ENCODE assay signal across 19 cellular contexts in genomic region chr3:80592792-80593191, GRCh38.
DNase-seq lines count a peak whose midpoint lies in the region; ATAC-seq, FAIRE-seq and TF ChIP-seq lines count a peak whose summit lies in the region.
"Had no signal": no experiment of that assay in that cellular context is flagged by ENCODE, and none has a peak within 500 bp of the region (broad histone marks: within the 10 kb centered on the region; RNA-seq: fewer than 3 reads in every experiment).

No MANE protein-coding gene starts in this region.

- no peak overlapping the region for H2AFZ ChIP-seq in HepG2 (ENCODE audit: low read length)
- no peak overlapping the region for H2AFZ ChIP-seq in K562 (ENCODE audit: low read depth, low read length)

- TF ChIP-seq CTCF in HepG2 (CRISPR knock-in tag; IDR thresholded peaks at IDR 0.05) (no peak), right lobe of liver (IDR thresholded peaks at IDR 0.05) (no peak), K562 (IDR thresholded peaks at IDR 0.05 in 2 of 3, conservative IDR thresholded peaks at IDR 0.05 in 1 of 3; ENCODE audit: insufficient read depth in 2 of 3, low read depth in 1 of 3, low read length in 3 of 3) (no peak)

- POLR2A ChIA-PET in HepG2 (lab: Yijun Ruan, JAX), result no interaction called here
- POLR2A ChIA-PET in K562 (lab: Yijun Ruan, JAX), result no interaction called here

- TF ChIP-seq POLR2A in HepG2 (IDR thresholded peaks at IDR 0.05; ENCODE audit: insufficient read depth in 1 of 2, low read depth in 2 of 2, low read length in 2 of 2) (no peak), right lobe of liver (IDR thresholded peaks at IDR 0.05) (no peak), K562 (conservative IDR thresholded peaks at IDR 0.05) (no peak)

- WGBS in HepG2 (ENCODE audit: low lambda C conversion rate), result 2% methylated on average over 1 of the region's 1 CpG
- WGBS in right lobe of liver (ENCODE audit: insufficient coverage, low coverage, low lambda C conversion rate, missing lambda C conversion rate), result 24% methylated on average over 1 of the region's 1 CpG
- 6% methylated on average over 1 of the region's 1 CpG for WGBS in K562 (ENCODE audit: insufficient coverage, low coverage, missing lambda C conversion rate)
- WGBS in small intestine, 3 donors, result 4 to 46% (median 5%) methylated on average over 1 of the region's 1 CpG

- no peaks in the 10 kb centered on the region for H3K9me1 ChIP-seq in K562 (ENCODE audit: control insufficient read depth, insufficient read depth, low read length)

- H3K9me3 ChIP-seq in HepG2 (ENCODE audit: low read length) (no peaks in the 10 kb centered on the region), right lobe of liver (no peaks in the 10 kb centered on the region), K562 (replicated peaks; ENCODE audit: control insufficient read depth, insufficient read depth, low read depth, low read length) (no peaks in the 10 kb centered on the region), small intestine (ENCODE audit: control insufficient read depth, low read depth) (no peaks in the 10 kb centered on the region)
- H3K9me3 ChIP-seq: BLaER1 had no signal

- intact Hi-C loops in HepG2 (cut with micrococcal nuclease; ENCODE audit: unreplicated experiment), result no loop called here
- intact Hi-C loops in right lobe of liver (cut with DNase I), result no loop called here
- intact Hi-C loops in K562 (cut with micrococcal nuclease), result no loop called here

- no peak overlapping the region for H3K9ac ChIP-seq in HepG2 (ENCODE audit: insufficient read depth, low read depth, low read length)
- no peak overlapping the region for H3K9ac ChIP-seq in K562 (ENCODE audit: insufficient read depth in 1 of 2, low read depth in 2 of 2, low read length in 2 of 2)
- H3K9ac ChIP-seq: BLaER1 had no signal

- ATAC-seq in HepG2 (no peak), right lobe of liver (no peak), K562 (no peak), GM19023 (IDR thresholded peaks at IDR 0.05; ENCODE audit: unreplicated experiment) (no peak)

- H4K20me1 ChIP-seq in HepG2 (ENCODE audit: insufficient read depth, low read length) (no peaks in the 10 kb centered on the region), K562 (replicated peaks; ENCODE audit: control insufficient read depth, insufficient read depth, low read length) (no peaks in the 10 kb centered on the region)
- H4K20me1 ChIP-seq: BLaER1 had no signal

- TF ChIP-seq EP300 in HepG2 (IDR thresholded peaks at IDR 0.05; ENCODE audit: low read depth in 2 of 2, low read length in 2 of 2) (no peak), HepG2 (CRISPR knock-in tag; IDR thresholded peaks at IDR 0.05; ENCODE audit: borderline replicate concordance) (no peak), K562 (IDR thresholded peaks at IDR 0.05; ENCODE audit: low read length) (no peak)

- no peak overlapping the region for H3K4me2 ChIP-seq in HepG2 (ENCODE audit: low read depth, low read length)
- H3K4me2 ChIP-seq in K562 (ENCODE audit: insufficient read depth, low read length), result no peak overlapping the region
- H3K4me2 ChIP-seq: BLaER1 had no signal

- H3K27me3 ChIP-seq in HepG2 (ENCODE audit: control insufficient read depth in 1 of 2, insufficient read depth in 2 of 2, low read length in 2 of 2) (no peaks in the 10 kb centered on the region), right lobe of liver (no peaks in the 10 kb centered on the region), K562 (ENCODE audit: control insufficient read depth in 2 of 2, insufficient read depth in 2 of 2, low read length in 2 of 2) (no peaks in the 10 kb centered on the region), small intestine (ENCODE audit: control insufficient read depth in 2 of 2, insufficient read depth in 2 of 2, low read length in 2 of 2) (no peaks in the 10 kb centered on the region)
- H3K27me3 ChIP-seq: BE2C, BLaER1 had no signal

- H3K4me3 ChIP-seq in HepG2 (replicated peaks in 1 of 3; ENCODE audit: insufficient read depth in 1 of 3, low read depth in 2 of 3, low read length in 3 of 3) (no peak overlapping the region), right lobe of liver (no peak overlapping the region), K562 (no peak overlapping the region), small intestine (ENCODE audit: low read depth in 1 of 2, low read length in 2 of 2) (no peak overlapping the region)
- H3K4me3 ChIP-seq: BLaER1 had no signal

- in situ Hi-C loops in HepG2 (cut with HindIII; ENCODE audit: extremely low pct_ligation_motif_present, low pct_unique_long_range_greater_than_20kb), result no loop called here
- in situ Hi-C loops in K562 (cut with MboI), result no loop called here

- H3K27ac ChIP-seq in HepG2 (ENCODE audit: extremely low read length, insufficient read depth, low read length) (no peak overlapping the region), right lobe of liver (no peak overlapping the region), K562 (ENCODE audit: extremely low read depth, low read depth, low read length) (no peak overlapping the region), small intestine (ENCODE audit: low read depth in 1 of 2, low read length in 1 of 2) (no peak overlapping the region)
- H3K27ac ChIP-seq: 22Rv1, BLaER1 had no signal

- H3K79me2 ChIP-seq in HepG2 (ENCODE audit: insufficient read depth, low read length) (no peaks in the 10 kb centered on the region), K562 (ENCODE audit: control insufficient read depth, insufficient read depth, low read length) (no peaks in the 10 kb centered on the region)

- no peaks in the 10 kb centered on the region for H3K36me3 ChIP-seq in HepG2 (replicated peaks in 1 of 2; ENCODE audit: control insufficient read depth in 1 of 2, insufficient read depth in 2 of 2, low read length in 2 of 2)
- H3K36me3 ChIP-seq in right lobe of liver, result no peaks in the 10 kb centered on the region
- no peaks in the 10 kb centered on the region for H3K36me3 ChIP-seq in K562 (ENCODE audit: control insufficient read depth, insufficient read depth, low read length)
- no peaks in the 10 kb centered on the region for H3K36me3 ChIP-seq in small intestine (ENCODE audit: control insufficient read depth in 2 of 2, insufficient read depth in 2 of 2, low read length in 2 of 2)
- H3K36me3 ChIP-seq: BE2C, BLaER1 had no signal

- H3K4me1 ChIP-seq in HepG2 (ENCODE audit: insufficient read depth, low read length) (no peaks in the 10 kb centered on the region), right lobe of liver (no peaks in the 10 kb centered on the region), K562 (replicated peaks in 1 of 2; ENCODE audit: control insufficient read depth in 2 of 2, insufficient read depth in 2 of 2, low read length in 2 of 2) (no peaks in the 10 kb centered on the region), small intestine (ENCODE audit: control insufficient read depth in 2 of 2, insufficient read depth in 1 of 2, low read depth in 1 of 2, low read length in 1 of 2) (no peaks in the 10 kb centered on the region)
- H3K4me1 ChIP-seq: BE2C, BLaER1 had no signal

- FAIRE-seq in HepG2 (lab: Jason Lieb, UNC), result no peak
- FAIRE-seq in K562 (lab: Jason Lieb, UNC), result no peak
- peak; percentile 61 for FAIRE-seq in small intestine (lab: Jason Lieb, UNC)
- FAIRE-seq: GM12891 had no signal

- BruUV-seq in HepG2 (replicated peaks; lab: Mats Ljungman, UMichigan) (no TSS peak), K562 (replicated peaks; lab: Mats Ljungman, UMichigan) (no TSS peak)

- CTCF ChIA-PET in HepG2 (lab: Yijun Ruan, JAX; ENCODE audit: low intra/inter-chr PET ratio, low total read pairs), result no interaction called here
- CTCF ChIA-PET in K562 (lab: Yijun Ruan, JAX; ENCODE audit: low intra/inter-chr PET ratio), result no interaction called here

- no peak for DNase-seq in HepG2 (ENCODE audit: low spot score)
- DNase-seq in right lobe of liver, result no peak
- no peak for DNase-seq in K562 (ENCODE audit: extremely low read depth in 1 of 4, low spot score in 3 of 4)
- no peak for DNase-seq in small intestine
- no peak for DNase-seq in activated CD4-positive, alpha-beta T cell treated with anti-CD3 and anti-CD28 coated beads for 1 hour
- DNase-seq: ACHN; BE2C; C1 segment of cervical spinal cord; Calu3; CD4-positive, alpha-beta memory T cell; CD4-positive, CD25-positive, alpha-beta regulatory T cell; CD8-positive, alpha-beta memory T cell; COR-L47; DMS79 treated with DMSO at 0.1 percent for 48 hours; GF-D8 had no signal

- TF ChIP-seq RAD21 in HepG2 (CRISPR knock-in tag; IDR thresholded peaks at IDR 0.05) (no peak), K562 (CRISPR knock-in tag; conservative IDR thresholded peaks at IDR 0.05 in 1 of 2, IDR thresholded peaks at IDR 0.05 in 1 of 2) (no peak)

TF ChIP-seq in HepG2, 621 proteins besides CTCF, POLR2A, EP300 and RAD21:
- peak; percentile 63; the same call in 1 of the 2 replicates for TF ChIP-seq MAFF (IDR thresholded peaks at IDR 0.05; ENCODE audit: low read depth, low read length)
- peak; percentile 60 to 78; a peak in 3 of 4 replicates for TF ChIP-seq MAFK (conservative IDR thresholded peaks at IDR 0.05 in 1 of 2, IDR thresholded peaks at IDR 0.05 in 1 of 2; ENCODE audit: low read length in 2 of 2)
- TF ChIP-seq ZNF746 (CRISPR knock-in tag; IDR thresholded peaks at IDR 0.05), result no peak

TF ChIP-seq in K562, 482 proteins besides CTCF, POLR2A, EP300 and RAD21:
- TF ChIP-seq, protein P1, sequence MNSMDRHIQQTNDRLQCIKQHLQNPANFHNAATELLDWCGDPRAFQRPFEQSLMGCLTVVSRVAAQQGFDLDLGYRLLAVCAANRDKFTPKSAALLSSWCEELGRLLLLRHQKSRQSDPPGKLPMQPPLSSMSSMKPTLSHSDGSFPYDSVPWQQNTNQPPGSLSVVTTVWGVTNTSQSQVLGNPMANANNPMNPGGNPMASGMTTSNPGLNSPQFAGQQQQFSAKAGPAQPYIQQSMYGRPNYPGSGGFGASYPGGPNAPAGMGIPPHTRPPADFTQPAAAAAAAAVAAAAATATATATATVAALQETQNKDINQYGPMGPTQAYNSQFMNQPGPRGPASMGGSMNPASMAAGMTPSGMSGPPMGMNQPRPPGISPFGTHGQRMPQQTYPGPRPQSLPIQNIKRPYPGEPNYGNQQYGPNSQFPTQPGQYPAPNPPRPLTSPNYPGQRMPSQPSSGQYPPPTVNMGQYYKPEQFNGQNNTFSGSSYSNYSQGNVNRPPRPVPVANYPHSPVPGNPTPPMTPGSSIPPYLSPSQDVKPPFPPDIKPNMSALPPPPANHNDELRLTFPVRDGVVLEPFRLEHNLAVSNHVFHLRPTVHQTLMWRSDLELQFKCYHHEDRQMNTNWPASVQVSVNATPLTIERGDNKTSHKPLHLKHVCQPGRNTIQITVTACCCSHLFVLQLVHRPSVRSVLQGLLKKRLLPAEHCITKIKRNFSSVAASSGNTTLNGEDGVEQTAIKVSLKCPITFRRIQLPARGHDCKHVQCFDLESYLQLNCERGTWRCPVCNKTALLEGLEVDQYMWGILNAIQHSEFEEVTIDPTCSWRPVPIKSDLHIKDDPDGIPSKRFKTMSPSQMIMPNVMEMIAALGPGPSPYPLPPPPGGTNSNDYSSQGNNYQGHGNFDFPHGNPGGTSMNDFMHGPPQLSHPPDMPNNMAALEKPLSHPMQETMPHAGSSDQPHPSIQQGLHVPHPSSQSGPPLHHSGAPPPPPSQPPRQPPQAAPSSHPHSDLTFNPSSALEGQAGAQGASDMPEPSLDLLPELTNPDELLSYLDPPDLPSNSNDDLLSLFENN (IDR thresholded peaks at IDR 0.05; ENCODE audit: low read depth in 2 of 2, low read length in 2 of 2), result no peak
- TF ChIP-seq C11orf30 (IDR thresholded peaks at IDR 0.05; ENCODE audit: low read depth) (0 out of 2 replicates have a peak, but pooled peaks have one; percentile 22), ZNF316 (IDR thresholded peaks at IDR 0.05) (peak; percentile 42; the same call in 1 of the 2 replicates)

Comparison
In these comparisons a context has a peak if more than half of its experiments do, and no peak if none do; other contexts are left out.
1. Of the 241 proteins assayed by ChIP-seq in both HepG2 and K562: peak only in HepG2: MAFF and MAFK; only in K562: none; in both: none; in neither: 239.